In the genomic region with DNA sequence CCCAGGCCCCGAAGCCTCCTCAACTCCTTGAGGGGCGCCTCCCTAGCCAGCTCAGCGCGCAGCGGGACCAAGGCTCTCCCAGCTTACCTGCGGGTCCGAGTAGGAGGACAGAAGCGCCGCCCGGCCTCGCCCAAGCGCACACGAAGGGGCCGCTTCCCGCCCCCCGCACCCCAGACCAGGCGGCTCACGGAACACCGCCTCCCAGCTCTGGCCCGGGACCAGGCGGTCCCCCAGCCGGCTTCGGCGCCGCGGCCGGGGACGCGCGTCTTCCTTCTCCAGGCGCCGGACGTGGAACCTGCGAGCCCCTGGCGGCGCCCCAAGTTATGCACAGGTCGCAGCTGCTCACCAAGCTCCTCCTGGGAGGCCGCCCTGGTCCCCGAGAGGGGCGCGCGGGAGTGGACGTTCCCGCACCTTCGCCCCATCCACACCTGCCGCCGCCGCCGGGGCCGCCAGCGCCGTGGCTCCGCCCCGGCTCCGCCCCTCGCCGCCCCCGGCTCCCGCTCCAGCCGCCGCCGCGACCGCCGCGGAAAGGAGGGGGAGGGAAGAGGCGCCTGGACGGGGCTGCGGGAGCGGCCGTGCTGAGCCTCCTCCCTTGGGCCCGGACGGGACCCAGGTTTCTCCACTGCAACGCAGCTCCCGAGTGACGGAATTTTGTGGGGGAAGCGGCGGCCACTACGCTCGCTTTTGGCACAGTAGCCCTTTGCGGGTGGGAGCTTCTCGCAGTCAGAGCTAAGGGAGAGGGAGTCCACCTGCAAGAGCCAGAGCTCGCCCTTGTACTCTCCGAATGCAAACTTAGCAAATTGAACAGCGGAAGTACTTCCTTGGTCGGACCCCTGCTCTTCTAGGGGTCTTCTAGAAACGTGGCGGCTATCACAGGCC, we compare ENCODE assay signal across 1 cellular context.
TF ChIP-seq lines count a peak whose summit lies in the region.

No MANE protein-coding gene starts in this region.

TF ChIP-seq in SK-N-SH treated with all-trans-retinoic acid at 6 μM for 48 hours, 23 proteins besides CTCF, POLR2A, EP300 and RAD21 (continued from another document):
- TF ChIP-seq, protein P1, sequence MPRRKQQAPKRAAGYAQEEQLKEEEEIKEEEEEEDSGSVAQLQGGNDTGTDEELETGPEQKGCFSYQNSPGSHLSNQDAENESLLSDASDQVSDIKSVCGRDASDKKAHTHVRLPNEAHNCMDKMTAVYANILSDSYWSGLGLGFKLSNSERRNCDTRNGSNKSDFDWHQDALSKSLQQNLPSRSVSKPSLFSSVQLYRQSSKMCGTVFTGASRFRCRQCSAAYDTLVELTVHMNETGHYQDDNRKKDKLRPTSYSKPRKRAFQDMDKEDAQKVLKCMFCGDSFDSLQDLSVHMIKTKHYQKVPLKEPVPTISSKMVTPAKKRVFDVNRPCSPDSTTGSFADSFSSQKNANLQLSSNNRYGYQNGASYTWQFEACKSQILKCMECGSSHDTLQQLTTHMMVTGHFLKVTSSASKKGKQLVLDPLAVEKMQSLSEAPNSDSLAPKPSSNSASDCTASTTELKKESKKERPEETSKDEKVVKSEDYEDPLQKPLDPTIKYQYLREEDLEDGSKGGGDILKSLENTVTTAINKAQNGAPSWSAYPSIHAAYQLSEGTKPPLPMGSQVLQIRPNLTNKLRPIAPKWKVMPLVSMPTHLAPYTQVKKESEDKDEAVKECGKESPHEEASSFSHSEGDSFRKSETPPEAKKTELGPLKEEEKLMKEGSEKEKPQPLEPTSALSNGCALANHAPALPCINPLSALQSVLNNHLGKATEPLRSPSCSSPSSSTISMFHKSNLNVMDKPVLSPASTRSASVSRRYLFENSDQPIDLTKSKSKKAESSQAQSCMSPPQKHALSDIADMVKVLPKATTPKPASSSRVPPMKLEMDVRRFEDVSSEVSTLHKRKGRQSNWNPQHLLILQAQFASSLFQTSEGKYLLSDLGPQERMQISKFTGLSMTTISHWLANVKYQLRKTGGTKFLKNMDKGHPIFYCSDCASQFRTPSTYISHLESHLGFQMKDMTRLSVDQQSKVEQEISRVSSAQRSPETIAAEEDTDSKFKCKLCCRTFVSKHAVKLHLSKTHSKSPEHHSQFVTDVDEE (CRISPR knock-in tag; IDR thresholded peaks at IDR 0.05): no peak
- TF ChIP-seq ZNF70 (CRISPR knock-in tag; IDR thresholded peaks at IDR 0.05): no peak
- TF ChIP-seq ZNF565 (CRISPR knock-in tag; conservative IDR thresholded peaks at IDR 0.05; ENCODE audit: low read depth): no peak
- no peak for TF ChIP-seq ARNTL (CRISPR knock-in tag; IDR thresholded peaks at IDR 0.05; ENCODE audit: borderline replicate concordance, low read depth)
- no peak for TF ChIP-seq GLIS3 (CRISPR knock-in tag; IDR thresholded peaks at IDR 0.05)
- no peak for TF ChIP-seq RARB (CRISPR knock-in tag; IDR thresholded peaks at IDR 0.05)
- TF ChIP-seq ZC3H10 (CRISPR knock-in tag; IDR thresholded peaks at IDR 0.05): no peak
- TF ChIP-seq ESRRG (CRISPR knock-in tag; IDR thresholded peaks at IDR 0.05): no peak
- TF ChIP-seq ZFP3 (CRISPR knock-in tag; IDR thresholded peaks at IDR 0.05): no peak
- TF ChIP-seq, protein P2, sequence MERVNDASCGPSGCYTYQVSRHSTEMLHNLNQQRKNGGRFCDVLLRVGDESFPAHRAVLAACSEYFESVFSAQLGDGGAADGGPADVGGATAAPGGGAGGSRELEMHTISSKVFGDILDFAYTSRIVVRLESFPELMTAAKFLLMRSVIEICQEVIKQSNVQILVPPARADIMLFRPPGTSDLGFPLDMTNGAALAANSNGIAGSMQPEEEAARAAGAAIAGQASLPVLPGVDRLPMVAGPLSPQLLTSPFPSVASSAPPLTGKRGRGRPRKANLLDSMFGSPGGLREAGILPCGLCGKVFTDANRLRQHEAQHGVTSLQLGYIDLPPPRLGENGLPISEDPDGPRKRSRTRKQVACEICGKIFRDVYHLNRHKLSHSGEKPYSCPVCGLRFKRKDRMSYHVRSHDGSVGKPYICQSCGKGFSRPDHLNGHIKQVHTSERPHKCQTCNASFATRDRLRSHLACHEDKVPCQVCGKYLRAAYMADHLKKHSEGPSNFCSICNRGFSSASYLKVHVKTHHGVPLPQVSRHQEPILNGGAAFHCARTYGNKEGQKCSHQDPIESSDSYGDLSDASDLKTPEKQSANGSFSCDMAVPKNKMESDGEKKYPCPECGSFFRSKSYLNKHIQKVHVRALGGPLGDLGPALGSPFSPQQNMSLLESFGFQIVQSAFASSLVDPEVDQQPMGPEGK (CRISPR knock-in tag; IDR thresholded peaks at IDR 0.05; ENCODE audit: borderline replicate concordance): no peak
